32 cellular contexts compared by ENCODE assay signal in the genomic region with DNA sequence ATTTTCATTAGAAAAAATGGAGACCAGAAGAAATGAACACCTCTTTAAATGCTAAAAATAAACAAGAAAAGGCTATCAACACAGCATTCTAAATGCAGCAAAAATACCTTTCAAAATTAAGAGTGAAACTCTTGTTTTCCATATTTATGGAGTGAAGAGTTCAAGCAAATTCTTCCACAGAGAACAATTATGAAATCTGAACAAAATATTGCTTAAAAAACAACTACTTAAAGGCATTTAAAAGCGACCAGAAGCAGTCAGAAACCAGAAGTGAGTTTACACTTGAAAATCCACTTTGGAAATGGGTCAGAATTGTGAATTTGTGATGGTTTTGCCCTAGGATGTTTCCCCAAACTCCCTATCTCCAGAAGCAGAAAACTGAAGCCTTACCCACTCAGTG.
"Had no signal": no experiment of that assay in that cellular context is flagged by ENCODE, and none has a peak within 500 bp of the region (broad histone marks: within the 10 kb centered on the region; RNA-seq: fewer than 3 reads in every experiment).

No MANE protein-coding gene starts in this region.

- H3K36me3 ChIP-seq: adrenal gland, ascending aorta, brain microvascular endothelial cell, breast epithelium, cardiac muscle cell had no signal

- H3K4me1 ChIP-seq: adrenal gland, ascending aorta, body of pancreas, breast epithelium had no signal

- DNase-seq: activated effector memory CD4-positive, alpha-beta T cell treated with anti-CD3 and anti-CD28 coated beads, Interleukin-2, amount 50 U/mL, for 16 hours; activated effector memory CD4-positive, alpha-beta T cell treated with Interleukin-2 at 50 U/mL for 16 hours; activated gamma-delta T cell; activated gamma-delta T cell treated with Interleukin-2 at 50 U/mL for 16 hours; activated naive CD4-positive, alpha-beta T cell; activated naive CD4-positive, alpha-beta T cell treated with anti-CD3 and anti-CD28 coated beads for 36 hours; activated naive CD4-positive, alpha-beta T cell treated with anti-CD3 and anti-CD28 coated beads, Interleukin-2, amount 10 ng/mL, durations not matched to agents 7 days and 5 days; activated naive CD4-positive, alpha-beta T cell treated with anti-CD3 and anti-CD28 coated beads, Interleukin-2, amount 50 U/mL, for 16 hours; activated naive CD4-positive, alpha-beta T cell treated with Interleukin-2 at 50 U/mL for 16 hours; activated naive CD8-positive, alpha-beta T cell treated with anti-CD3 and anti-CD28 coated beads for 36 hours; activated naive CD8-positive, alpha-beta T cell treated with anti-CD3 and anti-CD28 coated beads, Interleukin-2, amount 10 ng/mL, durations not matched to agents 7 days and 5 days; activated naive CD8-positive, alpha-beta T cell treated with anti-CD3 and anti-CD28 coated beads, Interleukin-2, amount 50 U/mL, for 24 hours; activated T-cell treated with anti-CD3 and anti-CD28 coated beads, Interleukin-2, amount 50 U/mL, for 1 hour; activated T-cell treated with anti-CD3 and anti-CD28 coated beads, Interleukin-2, amount 50 U/mL, for 24 hours; activated T-cell treated with anti-CD3 and anti-CD28 coated beads, Interleukin-2, amount 50 U/mL, for 4 hours; activated T-cell treated with anti-CD3 and anti-CD28 coated beads, Interleukin-2, amount 50 U/mL, for 48 hours; activated T-cell treated with anti-CD3 and anti-CD28 coated beads, Interleukin-2, amount 50 U/mL, for 72 hours; adrenal gland; amniotic stem cell; amygdala; anterior cingulate cortex; aorta; body of pancreas; brain microvascular endothelial cell; caudate nucleus; central memory CD4-positive, alpha-beta T cell; cerebellar nuclear complex had no signal

- ATAC-seq: activated naive CD4-positive, alpha-beta T cell treated with anti-CD3 and anti-CD28 coated beads, Interleukin-2, amount 50 U/mL, for 72 hours; activated naive CD8-positive, alpha-beta T cell treated with anti-CD3 and anti-CD28 coated beads, Interleukin-2, amount 50 U/mL, for 24 hours; activated T-cell treated with anti-CD3 and anti-CD28 coated beads, Interleukin-2, amount 50 U/mL, for 4 hours; activated T-cell treated with anti-CD3 and anti-CD28 coated beads, Interleukin-2, amount 50 U/mL, for 72 hours; activated T-helper 17 cell treated with anti-CD3 and anti-CD28 coated beads, Interleukin-2, amount 50 U/mL, for 72 hours; body of pancreas had no signal

- H3K27me3 ChIP-seq: ascending aorta, body of pancreas, brain microvascular endothelial cell, breast epithelium, cardiac muscle cell had no signal

- H3K4me3 ChIP-seq: adrenal gland, ascending aorta, body of pancreas, breast epithelium, cardiac muscle cell had no signal

- H3K9me3 ChIP-seq: adrenal gland, ascending aorta, body of pancreas had no signal
